ENCODE assay signal across 11 cellular contexts in genomic region chr2:58131191-58132011, GRCh38.
DNase-seq lines count a peak whose midpoint lies in the region; ATAC-seq and TF ChIP-seq lines count a peak whose summit lies in the region.
"Had no signal": no experiment of that assay in that cellular context is flagged by ENCODE, and none has a peak within 500 bp of the region (broad histone marks: within the 10 kb centered on the region; RNA-seq: fewer than 3 reads in every experiment).

No MANE protein-coding gene starts in this region.

- DNase-seq in NCI-H2081 (lab: John Stamatoyannopoulos, UW) (peak; percentile 12 to 57), NCI-H2081 treated with DMSO at 0.1 percent for 48 hours (lab: John Stamatoyannopoulos, UW) (no peak), SK-N-SH (peak; percentile 65), heart left ventricle (peak in 4 of 5 donors; percentile 38 to 59 (median 42)), smooth muscle cell of the brain vasculature (ENCODE audit: low read depth, low spot score) (peak; percentile 36)
- DNase-seq: CD4-positive, alpha-beta T cell had no signal

- H2AFZ ChIP-seq in SK-N-SH (ENCODE audit: low read depth) = no peak overlapping the region

- no peak overlapping the region for H3K4me3 ChIP-seq in SK-N-SH (ENCODE audit: low read depth in 2 of 2, low read length in 1 of 2)
- no peak overlapping the region for H3K4me3 ChIP-seq in heart left ventricle
- H3K4me3 ChIP-seq: tibial nerve had no signal

- H3K36me3 ChIP-seq in SK-N-SH (replicated peaks in 1 of 2; ENCODE audit: control insufficient read depth in 1 of 2, insufficient read depth in 2 of 2, low read length in 1 of 2) (no peaks in the 10 kb centered on the region), heart left ventricle (peaks cover 0 to 23% (median 15%) of the 10 kb centered on the region in 9 donors)
- H3K36me3 ChIP-seq: tibial nerve had no signal

- POLR2A ChIA-PET in SK-N-SH (lab: Yijun Ruan, JAX) = interaction anchor here (0.8 kb wide), 1 partner anchor 110 kb away, joined by 3 read pairs; the partner anchor contains the start of gene FANCL

- H3K27me3 ChIP-seq in SK-N-SH (ENCODE audit: insufficient read depth) (no peaks in the 10 kb centered on the region), heart left ventricle (no peaks in the 10 kb centered on the region)
- H3K27me3 ChIP-seq: tibial nerve had no signal

- ATAC-seq in heart left ventricle (peak; percentile 26 to 90 (median 45)), HG02970 (IDR thresholded peaks at IDR 0.05; ENCODE audit: low FRiP score, unreplicated experiment) (no peak), GM21360 (IDR thresholded peaks at IDR 0.05; ENCODE audit: unreplicated experiment) (no peak), HG03108 (IDR thresholded peaks at IDR 0.05; ENCODE audit: unreplicated experiment) (no peak)
- ATAC-seq: activated CD4-positive, CD25-positive, alpha-beta regulatory T cell treated with anti-CD3 and anti-CD28 coated beads, Interleukin-2, amount 50 U/mL, for 24 hours had no signal

- H3K9ac ChIP-seq in SK-N-SH = no peak overlapping the region

- CTCF ChIA-PET in SK-N-SH (lab: Yijun Ruan, JAX) = interaction anchor here (0.5 to 4.3 kb wide), 23 partner anchors 9 to 533 kb away, joined by 3 to 30 read pairs (median 4); no protein-coding TSS in a partner anchor

- H3K9me2 ChIP-seq in SK-N-SH = no peaks in the 10 kb centered on the region

- TF ChIP-seq EP300 in SK-N-SH (IDR thresholded peaks at IDR 0.05; ENCODE audit: borderline replicate concordance in 1 of 2, low read depth in 1 of 2, low read length in 1 of 2) = peak; percentile 70 to 78; a peak in 3 of 4 replicates

- no peak for TF ChIP-seq POLR2A in heart left ventricle (IDR thresholded peaks at IDR 0.05)

- H3K4me1 ChIP-seq in SK-N-SH (ENCODE audit: control insufficient read depth in 1 of 2, insufficient read depth in 2 of 2, low read depth in 1 of 2, low read length in 1 of 2) = peaks cover 0 to 11% of the 10 kb centered on the region in 2 experiments; a peak in 2 of 4 replicates
- peaks cover 0 to 13% (median 0%) of the 10 kb centered on the region in 12 donors for H3K4me1 ChIP-seq in heart left ventricle

- peak; percentile 88 for TF ChIP-seq RAD21 in SK-N-SH (IDR thresholded peaks at IDR 0.05; ENCODE audit: low read length)

- H3K27ac ChIP-seq in SK-N-SH (ENCODE audit: low read depth in 2 of 2, low read length in 1 of 2) (peak overlapping the region; percentile 57 to 75; a peak in 3 of 4 replicates), heart left ventricle (peak overlapping the region in 2 of 12 donors; percentile 3 to 15)
- H3K27ac ChIP-seq: tibial nerve had no signal

- WGBS in SK-N-SH (ENCODE audit: low lambda C conversion rate) = 43% methylated on average over 5 of the region's 5 CpGs
- whole genome bisulfite sequencing in heart left ventricle, 4 donors = 67 to 71% (median 70%) methylated on average over 5 of the region's 5 CpGs

- TF ChIP-seq CTCF in SK-N-SH (IDR thresholded peaks at IDR 0.05) (peak; percentile 72), heart left ventricle (IDR thresholded peaks at IDR 0.05) (peak in 6 of 12 donors; percentile 11 to 43 (median 34))

- H4K20me1 ChIP-seq in SK-N-SH (ENCODE audit: insufficient read depth) = no peaks in the 10 kb centered on the region

- no peaks in the 10 kb centered on the region for H3K79me2 ChIP-seq in SK-N-SH (ENCODE audit: insufficient read depth)

- peak overlapping the region; percentile 32; the same call in 1 of the 2 replicates for H3K4me2 ChIP-seq in SK-N-SH

- H3F3A ChIP-seq in SK-N-SH (replicated peaks; ENCODE audit: insufficient read depth) = no peaks in the 10 kb centered on the region

- H3K9me3 ChIP-seq in SK-N-SH (no peaks in the 10 kb centered on the region), heart left ventricle (no peaks in the 10 kb centered on the region)
- H3K9me3 ChIP-seq: tibial nerve had no signal

- intact Hi-C loops in heart left ventricle (cut with DNase I) = loop anchor here in 2 of 10 donors (10.0 kb wide), 1 partner anchor 87 kb away; the partner anchor contains the start of gene VRK2 (in 2 of the 2)

TF ChIP-seq in SK-N-SH, 30 proteins besides CTCF, POLR2A, EP300 and RAD21 (continues in another document):
- TF ChIP-seq MEF2A (IDR thresholded peaks at IDR 0.05; ENCODE audit: borderline replicate concordance, low read depth) (no peak), POLR2AphosphoS5 (IDR thresholded peaks at IDR 0.05; ENCODE audit: low read depth, low read length) (peak; percentile 63), JUND (IDR thresholded peaks at IDR 0.05) (peak; percentile 14; the same call in 1 of the 2 replicates), YY1 (IDR thresholded peaks at IDR 0.05; ENCODE audit: low read depth) (no peak), NFIC (IDR thresholded peaks at IDR 0.05; ENCODE audit: borderline replicate concordance) (peak; percentile 63; the same call in 1 of the 2 replicates), GABPA (IDR thresholded peaks at IDR 0.05; ENCODE audit: low read depth) (no peak), USF2 (IDR thresholded peaks at IDR 0.05; ENCODE audit: borderline replicate concordance, low read depth, low read length) (no peak), RCOR1 (IDR thresholded peaks at IDR 0.05; ENCODE audit: low read length) (peak; percentile 23; the same call in 1 of the 2 replicates), ELF1 (IDR thresholded peaks at IDR 0.05) (no peak), TAF1 (IDR thresholded peaks at IDR 0.05; ENCODE audit: borderline replicate concordance, low read depth, low read length) (no peak), GATA2 (CRISPR knock-in tag; IDR thresholded peaks at IDR 0.05) (no peak), SMC3 (IDR thresholded peaks at IDR 0.05; ENCODE audit: low read depth, low read length) (peak; percentile 62; the same call in 1 of the 2 replicates), MAX (IDR thresholded peaks at IDR 0.05; ENCODE audit: low read depth) (no peak), TCF12 (IDR thresholded peaks at IDR 0.05) (peak; percentile 96), CHD2 (IDR thresholded peaks at IDR 0.05; ENCODE audit: low read length, partially characterized antibody) (peak; percentile 25), EZH2phosphoT487 (IDR thresholded peaks at IDR 0.05; ENCODE audit: borderline replicate concordance, low read depth) (no peak), FOXJ3 (CRISPR knock-in tag; IDR thresholded peaks at IDR 0.05) (peak; percentile 56; the same call in 1 of the 2 replicates)
- TF ChIP-seq, protein P1, sequence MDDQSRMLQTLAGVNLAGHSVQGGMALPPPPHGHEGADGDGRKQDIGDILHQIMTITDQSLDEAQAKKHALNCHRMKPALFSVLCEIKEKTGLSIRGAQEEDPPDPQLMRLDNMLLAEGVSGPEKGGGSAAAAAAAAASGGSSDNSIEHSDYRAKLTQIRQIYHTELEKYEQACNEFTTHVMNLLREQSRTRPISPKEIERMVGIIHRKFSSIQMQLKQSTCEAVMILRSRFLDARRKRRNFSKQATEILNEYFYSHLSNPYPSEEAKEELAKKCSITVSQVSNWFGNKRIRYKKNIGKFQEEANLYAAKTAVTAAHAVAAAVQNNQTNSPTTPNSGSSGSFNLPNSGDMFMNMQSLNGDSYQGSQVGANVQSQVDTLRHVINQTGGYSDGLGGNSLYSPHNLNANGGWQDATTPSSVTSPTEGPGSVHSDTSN (IDR thresholded peaks at IDR 0.05) = peak; percentile 84
- TF ChIP-seq, protein P2, sequence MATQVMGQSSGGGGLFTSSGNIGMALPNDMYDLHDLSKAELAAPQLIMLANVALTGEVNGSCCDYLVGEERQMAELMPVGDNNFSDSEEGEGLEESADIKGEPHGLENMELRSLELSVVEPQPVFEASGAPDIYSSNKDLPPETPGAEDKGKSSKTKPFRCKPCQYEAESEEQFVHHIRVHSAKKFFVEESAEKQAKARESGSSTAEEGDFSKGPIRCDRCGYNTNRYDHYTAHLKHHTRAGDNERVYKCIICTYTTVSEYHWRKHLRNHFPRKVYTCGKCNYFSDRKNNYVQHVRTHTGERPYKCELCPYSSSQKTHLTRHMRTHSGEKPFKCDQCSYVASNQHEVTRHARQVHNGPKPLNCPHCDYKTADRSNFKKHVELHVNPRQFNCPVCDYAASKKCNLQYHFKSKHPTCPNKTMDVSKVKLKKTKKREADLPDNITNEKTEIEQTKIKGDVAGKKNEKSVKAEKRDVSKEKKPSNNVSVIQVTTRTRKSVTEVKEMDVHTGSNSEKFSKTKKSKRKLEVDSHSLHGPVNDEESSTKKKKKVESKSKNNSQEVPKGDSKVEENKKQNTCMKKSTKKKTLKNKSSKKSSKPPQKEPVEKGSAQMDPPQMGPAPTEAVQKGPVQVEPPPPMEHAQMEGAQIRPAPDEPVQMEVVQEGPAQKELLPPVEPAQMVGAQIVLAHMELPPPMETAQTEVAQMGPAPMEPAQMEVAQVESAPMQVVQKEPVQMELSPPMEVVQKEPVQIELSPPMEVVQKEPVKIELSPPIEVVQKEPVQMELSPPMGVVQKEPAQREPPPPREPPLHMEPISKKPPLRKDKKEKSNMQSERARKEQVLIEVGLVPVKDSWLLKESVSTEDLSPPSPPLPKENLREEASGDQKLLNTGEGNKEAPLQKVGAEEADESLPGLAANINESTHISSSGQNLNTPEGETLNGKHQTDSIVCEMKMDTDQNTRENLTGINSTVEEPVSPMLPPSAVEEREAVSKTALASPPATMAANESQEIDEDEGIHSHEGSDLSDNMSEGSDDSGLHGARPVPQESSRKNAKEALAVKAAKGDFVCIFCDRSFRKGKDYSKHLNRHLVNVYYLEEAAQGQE (IDR thresholded peaks at IDR 0.05; ENCODE audit: low read depth, low read length) = no peak
- TF ChIP-seq, protein P3, sequence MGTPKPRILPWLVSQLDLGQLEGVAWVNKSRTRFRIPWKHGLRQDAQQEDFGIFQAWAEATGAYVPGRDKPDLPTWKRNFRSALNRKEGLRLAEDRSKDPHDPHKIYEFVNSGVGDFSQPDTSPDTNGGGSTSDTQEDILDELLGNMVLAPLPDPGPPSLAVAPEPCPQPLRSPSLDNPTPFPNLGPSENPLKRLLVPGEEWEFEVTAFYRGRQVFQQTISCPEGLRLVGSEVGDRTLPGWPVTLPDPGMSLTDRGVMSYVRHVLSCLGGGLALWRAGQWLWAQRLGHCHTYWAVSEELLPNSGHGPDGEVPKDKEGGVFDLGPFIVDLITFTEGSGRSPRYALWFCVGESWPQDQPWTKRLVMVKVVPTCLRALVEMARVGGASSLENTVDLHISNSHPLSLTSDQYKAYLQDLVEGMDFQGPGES (IDR thresholded peaks at IDR 0.05; ENCODE audit: low read depth, low read length) = no peak

Comparison
In these comparisons a context has a peak if more than half of its experiments do, and no peak if none do; other contexts are left out.
1. ATAC-seq: peak in heart left ventricle (4 of 4); none in HG02970 (single experiment), GM21360 (single experiment) and HG03108 (single experiment).